In genomic region chr16:732332-732731, GRCh38 we compare ENCODE assay signal across 14 cellular contexts. TPM values are rescaled to one million over a fixed set of nuclear protein-coding genes. Genes with fewer than 3 reads are reported as not detected.
DNase-seq lines count a peak whose midpoint lies in the region; ATAC-seq and TF ChIP-seq lines count a peak whose summit lies in the region.
"Had no signal": no experiment of that assay in that cellular context is flagged by ENCODE, and none has a peak within 500 bp of the region (broad histone marks: within the 10 kb centered on the region; RNA-seq: fewer than 3 reads in every experiment).

No MANE protein-coding gene starts in this region.

- H3K36me3 Mint-ChIP-seq in IgD-negative memory B cell (peaks cover 2% of the 10 kb centered on the region), WTC11 (peaks cover 4% of the 10 kb centered on the region; the same call in 1 of the 2 replicates)

- in situ Hi-C loops in gastrocnemius medialis (cut with MboI; ENCODE audit: low sequenced_read_pairs in 4 of 4) = no loop called here

- POLR2A ChIA-PET in WTC11 (lab: Charles Lee) = no interaction called here

- intact Hi-C loops in Right ventricle myocardium inferior (cut with DNase I) (no loop called here), left ventricle myocardium superior (cut with micrococcal nuclease) (no loop called here), gastrocnemius medialis (cut with DNase I; ENCODE audit: low total_unique reads) (no loop called here)

- no peak for ATAC-seq in Right ventricle myocardium inferior
- ATAC-seq in left ventricle myocardium superior = no peak
- no peak for ATAC-seq in WTC11
- ATAC-seq in gastroesophageal sphincter = no peak
- no peak for ATAC-seq in GM19351 (IDR thresholded peaks at IDR 0.05; ENCODE audit: unreplicated experiment)
- ATAC-seq in gastrocnemius medialis = no peak
- ATAC-seq: CD8-positive, alpha-beta T cell had no signal

- H3K27ac Mint-ChIP-seq in IgD-negative memory B cell = peak overlapping the region in 2 of 3 donors; percentile 39 to 70
- 0 out of 2 replicates have a peak overlapping the region, but pooled peaks have one; percentile 32 for H3K27ac Mint-ChIP-seq in WTC11
- H3K27ac Mint-ChIP-seq: CD8-positive, alpha-beta T cell had no signal

- H3K27ac ChIP-seq in gastroesophageal sphincter (no peak overlapping the region), gastrocnemius medialis (no peak overlapping the region)
- H3K27ac ChIP-seq: BLaER1 treated with 17β-estradiol and CSF1 and Interleukin-3, amounts not matched to agents 10 nM and 100 nM; GM23248 had no signal

- DNase-seq in Right ventricle myocardium inferior (ENCODE audit: missing footprints) (peak; percentile 45), left ventricle myocardium superior (no peak), WTC11 (ENCODE audit: low spot score) (no peak), gastrocnemius medialis (no peak), T-helper 9 cell (no peak)
- DNase-seq: Calu3, DMS79 treated with DMSO at 0.1 percent for 48 hours, EL had no signal

- TF ChIP-seq POLR2A in gastroesophageal sphincter (IDR thresholded peaks at IDR 0.05) (no peak), gastrocnemius medialis (IDR thresholded peaks at IDR 0.05) (no peak)

- TF ChIP-seq CTCF in WTC11 (IDR thresholded peaks at IDR 0.05) (no peak), gastroesophageal sphincter (IDR thresholded peaks at IDR 0.05) (no peak), gastrocnemius medialis (IDR thresholded peaks at IDR 0.05 in 4 of 5, conservative IDR thresholded peaks at IDR 0.05 in 1 of 5) (no peak)

- H3K9me3 Mint-ChIP-seq in IgD-negative memory B cell (no peaks in the 10 kb centered on the region), WTC11 (no peaks in the 10 kb centered on the region)
- H3K9me3 Mint-ChIP-seq: CD8-positive, alpha-beta T cell had no signal

- H3K4me3 ChIP-seq in gastroesophageal sphincter (no peak overlapping the region), gastrocnemius medialis (no peak overlapping the region)
- H3K4me3 ChIP-seq: BLaER1 treated with 17β-estradiol and CSF1 and Interleukin-3, amounts not matched to agents 10 nM and 100 nM; GM23248 had no signal

- H3K4me1 Mint-ChIP-seq in IgD-negative memory B cell (peaks cover under 1 to 8% (median under 1%) of the 10 kb centered on the region in 3 donors), WTC11 (peaks cover under 1% of the 10 kb centered on the region)

- TF ChIP-seq EP300 in gastroesophageal sphincter (IDR thresholded peaks at IDR 0.05) = no peak

- H3K27me3 ChIP-seq in gastroesophageal sphincter (peaks cover 22% of the 10 kb centered on the region), gastrocnemius medialis (peaks cover 8 to 16% (median 13%) of the 10 kb centered on the region in 3 donors)
- H3K27me3 ChIP-seq: BLaER1 treated with 17β-estradiol and CSF1 and Interleukin-3, amounts not matched to agents 10 nM and 100 nM had no signal

- H3K9me3 ChIP-seq in gastroesophageal sphincter (no peaks in the 10 kb centered on the region), gastrocnemius medialis (no peaks in the 10 kb centered on the region)
- H3K9me3 ChIP-seq: BLaER1 treated with 17β-estradiol and CSF1 and Interleukin-3, amounts not matched to agents 10 nM and 100 nM had no signal

- H3K4me3 Mint-ChIP-seq in IgD-negative memory B cell (peak overlapping the region in 2 of 4 donors; percentile 58 to 71), WTC11 (no peak overlapping the region)
- H3K4me3 Mint-ChIP-seq: CD8-positive, alpha-beta T cell had no signal

- H3K36me3 ChIP-seq in gastroesophageal sphincter (peaks cover 0 to 80% of the 10 kb centered on the region in 2 donors), gastrocnemius medialis (peaks cover 0 to 61% of the 10 kb centered on the region in 2 donors)

- H3K4me1 ChIP-seq in gastroesophageal sphincter (peaks cover 0 to 19% (median 15%) of the 10 kb centered on the region in 3 donors), gastrocnemius medialis (peaks cover 4 to 8% of the 10 kb centered on the region in 2 donors)

- H3K27me3 Mint-ChIP-seq in IgD-negative memory B cell (no peaks in the 10 kb centered on the region), WTC11 (ENCODE audit: low read depth) (no peaks in the 10 kb centered on the region)

- CTCF ChIA-PET in WTC11 (lab: Charles Lee) = interaction anchor here (0.5 to 4.0 kb wide), 22 partner anchors 8 to 577 kb away, joined by 3 to 19 read pairs (median 5); partner anchors contain the start of genes ANTKMT, CHTF18, CIAO3 and GNG13

- 83 to 98% methylated on average over 1 to 5 of the region's 12 CpGs for WGBS in gastroesophageal sphincter (ENCODE audit: low coverage in 1 of 2), 2 donors

TF ChIP-seq in WTC11, 78 proteins besides CTCF, POLR2A, EP300 and RAD21 (continues in another document):
- no peak for TF ChIP-seq ZNF532 (CRISPR knock-in tag; IDR thresholded peaks at IDR 0.05; ENCODE audit: borderline replicate concordance)
- TF ChIP-seq ZNF317 (CRISPR knock-in tag; IDR thresholded peaks at IDR 0.05; ENCODE audit: borderline replicate concordance, low read depth) = no peak
- no peak for TF ChIP-seq PREB (CRISPR knock-in tag; IDR thresholded peaks at IDR 0.05; ENCODE audit: borderline replicate concordance)
- TF ChIP-seq ERG (CRISPR knock-in tag; IDR thresholded peaks at IDR 0.05) = no peak

RNA-seq across cellular contexts. Expression of gene HAGHL, which starts 5.4 kb away (rescaled TPM):
- total RNA-seq in Right ventricle myocardium inferior (18.7 TPM), left ventricle myocardium superior (13.6 TPM), WTC11 (2021) (38.4 to 41.7 TPM (median 39.4 TPM) in 3 replicates), gastroesophageal sphincter (1 to 10 TPM; 1.1 to 4.8 (median 2.8) TPM), gastrocnemius medialis (under 1 TPM in 2 of 4 donors, not detected in 2; 0.27 to 0.42 TPM)
- polyA plus RNA-seq in IgD-negative memory B cell = 10.0 TPM

RNA-seq across cellular contexts. Expression of gene CCDC78, which starts 6.1 kb away (rescaled TPM):
- total RNA-seq in Right ventricle myocardium inferior (0.49 TPM), left ventricle myocardium superior (0.50 TPM), WTC11 (2021) (19.4 to 20.8 TPM (median 20.2 TPM) in 3 replicates), gastroesophageal sphincter (under 1 TPM in 1 of 4 donors, not detected in 3; 0.13 TPM), gastrocnemius medialis (not detected)
- polyA plus RNA-seq in IgD-negative memory B cell = 0.74 TPM

RNA-seq across cellular contexts. Expression of gene CIAO3, which starts 8.5 kb away (rescaled TPM):
- total RNA-seq in Right ventricle myocardium inferior (32.2 TPM), left ventricle myocardium superior (34.5 TPM), WTC11 (2021) (32.8 to 50.9 TPM (median 32.8 TPM) in 3 replicates), gastroesophageal sphincter (10 to 100 TPM; 18.5 to 46.7 (median 25.6) TPM), gastrocnemius medialis (10 to 100 TPM; 16.1 to 48.5 (median 21.6) TPM)
- 29.4 TPM for polyA plus RNA-seq in IgD-negative memory B cell

RNA-seq across cellular contexts. Expression of gene ANTKMT, which starts 11.4 kb away (rescaled TPM):
- total RNA-seq in Right ventricle myocardium inferior = 29.1 TPM
- total RNA-seq in left ventricle myocardium superior = 31.2 TPM
- polyA plus RNA-seq in IgD-negative memory B cell = 84.7 TPM
- 40.6 to 43.1 TPM (median 43.0 TPM) in 3 replicates for total RNA-seq in WTC11 (2021)
- total RNA-seq in gastroesophageal sphincter = 10 to 100 TPM; 23.5 to 46.2 (median 31.0) TPM
- 10 to 100 TPM; 20.9 to 84.0 (median 38.7) TPM for total RNA-seq in gastrocnemius medialis

RNA-seq across cellular contexts. Expression of gene METRN, which starts 17.4 kb away (rescaled TPM):
- total RNA-seq in Right ventricle myocardium inferior (60.4 TPM), left ventricle myocardium superior (57.9 TPM), WTC11 (2021) (30.9 to 64.3 TPM (median 61.4 TPM) in 3 replicates), gastroesophageal sphincter (10 to 100 TPM; 22.6 to 77.7 (median 63.8) TPM), gastrocnemius medialis (10 to 100 TPM; 24.4 to 42.1 (median 33.3) TPM)
- 2.8 TPM for polyA plus RNA-seq in IgD-negative memory B cell

Comparison
In these comparisons a context has a peak if more than half of its experiments do, and no peak if none do; other contexts are left out.
1. RNA of gene CCDC78, which starts 6.1 kb away (total RNA-seq): 19.4 to 20.8 TPM in WTC11; 0.50 TPM in left ventricle myocardium superior (single experiment), 0.49 TPM in Right ventricle myocardium inferior (single experiment), 0.13 TPM in gastroesophageal sphincter and not detected in gastrocnemius medialis; every median in the first group is over 10 times any median in the second.